ENCODE assay signal across 18 cellular contexts in the genomic region with DNA sequence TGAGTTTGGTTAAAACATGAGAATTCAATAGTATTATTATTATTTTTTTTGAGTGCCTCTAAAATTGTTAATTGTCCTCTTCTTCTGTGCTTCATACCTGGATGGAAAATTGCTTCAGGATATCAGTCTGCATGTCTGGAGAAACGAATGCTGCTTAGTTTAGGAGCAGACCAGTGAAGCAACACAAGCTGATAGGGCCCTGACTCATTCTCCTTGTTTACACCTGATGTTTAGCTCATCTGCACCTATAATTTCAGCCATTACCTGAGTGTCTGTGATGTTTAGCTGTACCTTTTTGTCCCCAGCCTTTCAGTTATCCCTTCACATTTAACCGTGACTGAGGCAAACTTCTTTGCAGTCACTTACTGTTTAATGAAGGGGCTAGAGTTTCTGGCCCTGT. TPM values are rescaled to one million over a fixed set of nuclear protein-coding genes. Genes with fewer than 3 reads are reported as not detected.
DNase-seq lines count a peak whose midpoint lies in the region; ATAC-seq and TF ChIP-seq lines count a peak whose summit lies in the region.
"Had no signal": no experiment of that assay in that cellular context is flagged by ENCODE, and none has a peak within 500 bp of the region (broad histone marks: within the 10 kb centered on the region; RNA-seq: fewer than 3 reads in every experiment).

No MANE protein-coding gene starts in this region.

- no peak for TF ChIP-seq CTCF in CD8-positive, alpha-beta T cell (IDR thresholded peaks at IDR 0.05)
- no peak for TF ChIP-seq CTCF in PC-3 (conservative IDR thresholded peaks at IDR 0.05; ENCODE audit: low read depth, low read length)
- no peak for TF ChIP-seq CTCF in colonic mucosa (IDR thresholded peaks at IDR 0.05)
- no peak for TF ChIP-seq CTCF in osteoblast (IDR thresholded peaks at IDR 0.05; ENCODE audit: extremely low read depth, low read depth, low read length)

- H3K4me1 Mint-ChIP-seq in CD8-positive, alpha-beta T cell (ENCODE audit: low read depth) = peaks cover 16% of the 10 kb centered on the region

- DNase-seq in CD8-positive, alpha-beta T cell = no peak
- peak; percentile 24 for DNase-seq in PC-3
- peak; percentile 2 for DNase-seq in colonic mucosa
- no peak for DNase-seq in osteoblast (ENCODE audit: insufficient read length, low spot score, missing footprints)
- no peak for DNase-seq in amygdala (lab: John Stamatoyannopoulos, UW)
- DNase-seq: activated CD4-positive, alpha-beta T cell treated with anti-CD3 and anti-CD28 coated beads, Interleukin-2, amount 10 ng/mL, durations not matched to agents 7 days and 5 days; activated CD8-positive, alpha-beta memory T cell treated with anti-CD3 and anti-CD28 coated beads, Interleukin-2, amount 50 U/mL, for 48 hours; activated gamma-delta T cell treated with Interleukin-2 at 50 U/mL for 16 hours; C1 segment of cervical spinal cord; DMS153; glutamatergic neuron; NCI-H446 treated with DMSO at 0.1 percent for 48 hours; SW 1271; tibial artery had no signal

- no peak overlapping the region for H3K4me2 ChIP-seq in PC-3 (ENCODE audit: low read length)
- no peak overlapping the region for H3K4me2 ChIP-seq in osteoblast (ENCODE audit: insufficient read depth, low read length)

- H2AFZ ChIP-seq in PC-3 (ENCODE audit: low read length) = no peak overlapping the region
- no peak overlapping the region for H2AFZ ChIP-seq in osteoblast (ENCODE audit: low read length)

- no peaks in the 10 kb centered on the region for H3K9me2 ChIP-seq in PC-3 (replicated peaks; ENCODE audit: low read length)

- peaks cover 3% of the 10 kb centered on the region for H3F3A ChIP-seq in PC-3 (ENCODE audit: low read length, unreplicated experiment)

- no peak for ATAC-seq in CD8-positive, alpha-beta T cell
- ATAC-seq in PC-3 = no peak; the same call in 1 of the 2 replicates
- no peak for ATAC-seq in HG03342 (IDR thresholded peaks at IDR 0.05; ENCODE audit: unreplicated experiment)
- ATAC-seq in GM21515 (IDR thresholded peaks at IDR 0.05; ENCODE audit: unreplicated experiment) = no peak

- no peaks in the 10 kb centered on the region for H3K4me1 ChIP-seq in CD8-positive, alpha-beta T cell (ENCODE audit: insufficient read depth, low read length)
- peaks cover 22% of the 10 kb centered on the region for H3K4me1 ChIP-seq in PC-3 (ENCODE audit: insufficient read depth, low read length)
- no peaks in the 10 kb centered on the region for H3K4me1 ChIP-seq in colonic mucosa
- peaks cover 22% of the 10 kb centered on the region for H3K4me1 ChIP-seq in osteoblast (ENCODE audit: insufficient read depth, low read length)

- H3K27me3 Mint-ChIP-seq in CD8-positive, alpha-beta T cell (ENCODE audit: low read depth) = no peaks in the 10 kb centered on the region
- H3K27me3 Mint-ChIP-seq: activated CD4-positive, alpha-beta T cell treated with anti-CD3 and anti-CD28 coated beads, Interleukin-2, amount 10 ng/mL, durations not matched to agents 7 days and 5 days; memory B cell had no signal

- no peak overlapping the region for H3K4me3 Mint-ChIP-seq in CD8-positive, alpha-beta T cell
- H3K4me3 Mint-ChIP-seq: activated CD4-positive, alpha-beta T cell treated with anti-CD3 and anti-CD28 coated beads, Interleukin-2, amount 10 ng/mL, durations not matched to agents 7 days and 5 days; memory B cell had no signal

- BruUV-seq in PC-3 (replicated peaks; lab: Mats Ljungman, UMichigan) = no TSS peak

- no peak overlapping the region for H3K27ac ChIP-seq in CD8-positive, alpha-beta T cell (ENCODE audit: low read depth, low read length)
- H3K27ac ChIP-seq in PC-3 (ENCODE audit: low read length) = no peak overlapping the region
- no peak overlapping the region for H3K27ac ChIP-seq in colonic mucosa
- H3K27ac ChIP-seq in layer of hippocampus (ENCODE audit: low read depth, low read length) = peak overlapping the region; percentile 16
- no peak overlapping the region for H3K27ac ChIP-seq in osteoblast (ENCODE audit: low read depth, low read length)
- H3K27ac ChIP-seq: tibial artery had no signal

- no peaks in the 10 kb centered on the region for H3K9me3 ChIP-seq in CD8-positive, alpha-beta T cell (ENCODE audit: low read length)
- H3K9me3 ChIP-seq in PC-3 (ENCODE audit: low read length) = no peaks in the 10 kb centered on the region
- H3K9me3 ChIP-seq in colonic mucosa = no peaks in the 10 kb centered on the region
- no peaks in the 10 kb centered on the region for H3K9me3 ChIP-seq in osteoblast (ENCODE audit: low read depth, low read length)
- H3K9me3 ChIP-seq: tibial artery had no signal

- H4K20me1 ChIP-seq in PC-3 (ENCODE audit: low read length) (no peaks in the 10 kb centered on the region), osteoblast (ENCODE audit: insufficient read depth, low read length) (peaks cover 11% of the 10 kb centered on the region)

- POLR2A ChIA-PET in CD8-positive, alpha-beta T cell (lab: Charles Lee) = no interaction called here
- POLR2A ChIA-PET in PC-3 (lab: Charles Lee; ENCODE audit: unreplicated experiment) = no interaction called here

- H3K27me3 ChIP-seq in CD8-positive, alpha-beta T cell (ENCODE audit: insufficient read depth, low read length) = no peaks in the 10 kb centered on the region
- H3K27me3 ChIP-seq in PC-3 (ENCODE audit: low read length) (no peaks in the 10 kb centered on the region), colonic mucosa (no peaks in the 10 kb centered on the region), layer of hippocampus (ENCODE audit: control insufficient read depth, insufficient read depth, low read length) (no peaks in the 10 kb centered on the region), osteoblast (ENCODE audit: insufficient read depth, low read length) (no peaks in the 10 kb centered on the region)
- H3K27me3 ChIP-seq: tibial artery had no signal

- intact Hi-C loops in CD8-positive, alpha-beta T cell (cut with DNase I, micrococcal nuclease) = no loop called here
- intact Hi-C loops in PC-3 (cut with micrococcal nuclease) (no loop called here), colonic mucosa (cut with DNase I) (no loop called here)

- H3K27ac Mint-ChIP-seq in CD8-positive, alpha-beta T cell = peak overlapping the region; percentile 3
- H3K27ac Mint-ChIP-seq: activated CD4-positive, alpha-beta T cell treated with anti-CD3 and anti-CD28 coated beads, Interleukin-2, amount 10 ng/mL, durations not matched to agents 7 days and 5 days; memory B cell had no signal

- H3K36me3 ChIP-seq in CD8-positive, alpha-beta T cell (ENCODE audit: insufficient read depth, low read length) = no peaks in the 10 kb centered on the region
- H3K36me3 ChIP-seq in PC-3 (ENCODE audit: low read depth, low read length) (no peaks in the 10 kb centered on the region), colonic mucosa (no peaks in the 10 kb centered on the region), osteoblast (ENCODE audit: insufficient read depth, low read length) (no peaks in the 10 kb centered on the region)
- H3K36me3 ChIP-seq: tibial artery had no signal

- H3K9ac ChIP-seq in PC-3 (ENCODE audit: low read length) (no peak overlapping the region), colonic mucosa (ENCODE audit: low read depth in 2 of 2, low read length in 2 of 2) (no peak overlapping the region)

- no peaks in the 10 kb centered on the region for H3K9me3 Mint-ChIP-seq in CD8-positive, alpha-beta T cell
- H3K9me3 Mint-ChIP-seq: activated CD4-positive, alpha-beta T cell treated with anti-CD3 and anti-CD28 coated beads, Interleukin-2, amount 10 ng/mL, durations not matched to agents 7 days and 5 days; memory B cell had no signal

- H3K4me3 ChIP-seq in CD8-positive, alpha-beta T cell (ENCODE audit: low read depth, low read length) = no peak overlapping the region
- H3K4me3 ChIP-seq in PC-3 (ENCODE audit: low read length) = no peak overlapping the region
- H3K4me3 ChIP-seq in colonic mucosa = no peak overlapping the region
- H3K4me3 ChIP-seq in osteoblast (ENCODE audit: insufficient read depth, low read length) = no peak overlapping the region
- H3K4me3 ChIP-seq: tibial artery had no signal

- no peaks in the 10 kb centered on the region for H3K36me3 Mint-ChIP-seq in CD8-positive, alpha-beta T cell
- H3K36me3 Mint-ChIP-seq: memory B cell had no signal

- CTCF ChIA-PET in CD8-positive, alpha-beta T cell (lab: Charles Lee) = no interaction called here
- CTCF ChIA-PET in PC-3 (lab: Charles Lee) = interaction anchor here (0.7 kb wide), 1 partner anchor 150 kb away, joined by 3 read pairs; a partner anchor contains a TSS

- H3K79me2 ChIP-seq in PC-3 (ENCODE audit: low read length) (peaks cover 81% of the 10 kb centered on the region), osteoblast (ENCODE audit: insufficient read depth, low read length) (peaks cover 86% of the 10 kb centered on the region)

RNA-seq across cellular contexts. Expression of a gene that starts 14.8 kb away (rescaled TPM):
- 1 to 10 TPM; 8.1 to 9.1 TPM for total RNA-seq in CD8-positive, alpha-beta T cell
- total RNA-seq in PC-3 (2014; rRNA removed) = 40.4 and 62.6 TPM in 2 replicates
- 10 to 100 TPM; 34.5 to 34.8 TPM for total RNA-seq in colonic mucosa
- 35.5 and 38.6 TPM in 2 replicates for total RNA-seq in osteoblast

Comparison
In these comparisons a context has a peak if more than half of its experiments do, and no peak if none do; other contexts are left out.
1. DNase-seq: peak in PC-3 (single experiment) and colonic mucosa (single experiment); none in CD8-positive, alpha-beta T cell (0 of 7), osteoblast (single experiment) and amygdala (0 of 56).